Comparison of ENCODE assay signal across 27 cellular contexts in the genomic region with DNA sequence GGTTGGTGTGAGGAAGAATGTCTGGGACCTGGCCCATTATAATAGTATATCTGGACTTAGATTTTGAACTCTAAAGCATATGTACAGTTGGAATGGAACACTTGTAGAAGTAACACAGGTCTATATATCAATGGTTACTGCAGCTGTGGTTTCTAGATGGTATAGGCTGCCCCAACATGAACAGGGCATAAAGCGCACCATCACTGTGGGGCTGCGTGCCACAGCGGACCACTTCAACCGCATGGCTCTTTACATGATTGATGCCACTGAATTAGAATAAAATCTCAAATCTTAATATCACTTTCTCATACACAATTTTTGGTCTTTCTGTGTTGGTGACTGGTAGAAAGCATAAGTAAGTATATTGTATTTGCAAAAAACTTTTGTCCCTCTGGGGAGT. TPM values are rescaled to one million over a fixed set of nuclear protein-coding genes. Genes with fewer than 3 reads are reported as not detected.
"Had no signal": no experiment of that assay in that cellular context is flagged by ENCODE, and none has a peak within 500 bp of the region (broad histone marks: within the 10 kb centered on the region; RNA-seq: fewer than 3 reads in every experiment).

No MANE protein-coding gene starts in this region.

- H3K9me3 Mint-ChIP-seq: activated CD4-positive, alpha-beta memory T cell treated with anti-CD3 and anti-CD28 coated beads, Interleukin-2, amount 10 ng/mL, durations not matched to agents 7 days and 5 days; activated naive CD8-positive, alpha-beta T cell treated with anti-CD3 and anti-CD28 coated beads for 36 hours; naive thymus-derived CD8-positive, alpha-beta T cell; T-helper 2 cell treated with Interferon-gamma antibody and Interleukin-4, amounts not matched to agents 5 μg/mL and 100 μg/mL, for 36 hours had no signal

- H3K27ac Mint-ChIP-seq: activated CD4-positive, alpha-beta memory T cell treated with anti-CD3 and anti-CD28 coated beads, Interleukin-2, amount 10 ng/mL, durations not matched to agents 7 days and 5 days; activated CD8-positive, alpha-beta memory T cell treated with anti-CD3 and anti-CD28 coated beads, Interleukin-2, amount 10 ng/mL, durations not matched to agents 7 days and 5 days; activated naive CD8-positive, alpha-beta T cell treated with anti-CD3 and anti-CD28 coated beads for 36 hours; T-helper 2 cell treated with Interferon-gamma antibody and Interleukin-4, amounts not matched to agents 5 μg/mL and 100 μg/mL, for 36 hours had no signal

- DNase-seq: activated CD4-positive, alpha-beta memory T cell treated with anti-CD3 and anti-CD28 coated beads, Interleukin-2, amount 10 ng/mL, durations not matched to agents 7 days and 5 days; activated CD4-positive, alpha-beta T cell treated with anti-CD3 and anti-CD28 coated beads for 48 hours; activated CD4-positive, CD25-positive, alpha-beta regulatory T cell; activated CD8-positive, alpha-beta memory T cell treated with anti-CD3 and anti-CD28 coated beads, Interleukin-2, amount 10 ng/mL, durations not matched to agents 7 days and 5 days; activated gamma-delta T cell; activated naive CD8-positive, alpha-beta T cell treated with anti-CD3 and anti-CD28 coated beads for 36 hours; activated T-cell treated with anti-CD3 and anti-CD28 coated beads, Interleukin-2, amount 50 U/mL, for 48 hours; body of pancreas; central memory CD4-positive, alpha-beta T cell; cortex of kidney; effector CD4-positive, alpha-beta T cell; esophagus squamous epithelium; heart right ventricle; immature natural killer cell; kidney glomerular epithelial cell; left ventricle myocardium superior; naive thymus-derived CD8-positive, alpha-beta T cell; nucleus accumbens; retina; stimulated activated CD4-positive, alpha-beta T cell treated with anti-CD3 and anti-CD28 coated beads, Interleukin-2, amount 100 ng/mL, for 24 hours; stimulated activated naive CD4-positive, alpha-beta T cell treated with Interleukin-2 at 50 U/mL for 16 hours; transverse colon; uterus had no signal

- ATAC-seq: activated CD8-positive, alpha-beta memory T cell treated with anti-CD3 and anti-CD28 coated beads, Interleukin-2, amount 10 ng/mL, durations not matched to agents 7 days and 5 days; body of pancreas; heart right ventricle; left ventricle myocardium superior had no signal

- H3K4me3 Mint-ChIP-seq: activated CD4-positive, alpha-beta memory T cell treated with anti-CD3 and anti-CD28 coated beads, Interleukin-2, amount 10 ng/mL, durations not matched to agents 7 days and 5 days; activated CD8-positive, alpha-beta memory T cell treated with anti-CD3 and anti-CD28 coated beads, Interleukin-2, amount 10 ng/mL, durations not matched to agents 7 days and 5 days; activated naive CD8-positive, alpha-beta T cell treated with anti-CD3 and anti-CD28 coated beads for 36 hours; immature natural killer cell; naive thymus-derived CD8-positive, alpha-beta T cell; T-helper 2 cell treated with Interferon-gamma antibody and Interleukin-4, amounts not matched to agents 5 μg/mL and 100 μg/mL, for 36 hours had no signal

- H3K4me1 Mint-ChIP-seq: activated CD4-positive, alpha-beta memory T cell treated with anti-CD3 and anti-CD28 coated beads, Interleukin-2, amount 10 ng/mL, durations not matched to agents 7 days and 5 days had no signal

- H3K27ac ChIP-seq: body of pancreas, esophagus squamous epithelium, heart right ventricle, SK-N-MC, uterus had no signal

- H3K27me3 Mint-ChIP-seq: activated CD4-positive, alpha-beta memory T cell treated with anti-CD3 and anti-CD28 coated beads, Interleukin-2, amount 10 ng/mL, durations not matched to agents 7 days and 5 days; activated CD8-positive, alpha-beta memory T cell treated with anti-CD3 and anti-CD28 coated beads, Interleukin-2, amount 10 ng/mL, durations not matched to agents 7 days and 5 days; activated naive CD8-positive, alpha-beta T cell treated with anti-CD3 and anti-CD28 coated beads for 36 hours; naive thymus-derived CD8-positive, alpha-beta T cell had no signal

RNA-seq across cellular contexts. Expression of a gene that starts 59.5 kb away (rescaled TPM):
- total RNA-seq: activated CD4-positive, alpha-beta memory T cell treated with anti-CD3 and anti-CD28 coated beads, Interleukin-2, amount 10 ng/mL, durations not matched to agents 7 days and 5 days; endothelial cell of umbilical vein; left ventricle myocardium superior; naive thymus-derived CD8-positive, alpha-beta T cell; skeletal muscle tissue; transverse colon had no signal
